ENCODE assay signal across 8 cellular contexts in genomic region chr7:149147730-149148653, GRCh38. TPM values are rescaled to one million over a fixed set of nuclear protein-coding genes. Genes with fewer than 3 reads are reported as not detected.
A peak's percentile ranks its signal among the peaks of the same experiment; 100 is the strongest.
DNase-seq lines count a peak whose midpoint lies in the region; ATAC-seq and TF ChIP-seq lines count a peak whose summit lies in the region.

No MANE protein-coding gene starts in this region.

- ATAC-seq in HG02970 (IDR thresholded peaks at IDR 0.05; ENCODE audit: low FRiP score, unreplicated experiment): peak; percentile 31
- ATAC-seq in mucosa of descending colon: peak; percentile 64

- intact Hi-C loops in mucosa of descending colon (cut with DNase I, micrococcal nuclease): no loop called here

- TF ChIP-seq CTCF in epithelial cell of proximal tubule (conservative IDR thresholded peaks at IDR 0.05; ENCODE audit: low read depth, low read length) (no peak), mucosa of descending colon (IDR thresholded peaks at IDR 0.05) (no peak)

- H3K36me3 ChIP-seq in mucosa of descending colon (ENCODE audit: low read depth): no peaks in the 10 kb centered on the region

- peak; percentile 8 for DNase-seq in SIG-M5 treated with dmso at 0.1 percent for 504 hours (lab: John Stamatoyannopoulos, UW; ENCODE audit: unreplicated experiment)
- no peak for DNase-seq in SIG-M5 (lab: John Stamatoyannopoulos, UW)
- DNase-seq in NCI-H2227 treated with DMSO at 0.1 percent for 48 hours (lab: John Stamatoyannopoulos, UW): peak; percentile 58
- DNase-seq in activated T-cell treated with anti-CD3 and anti-CD28 coated beads for 48 hours (ENCODE audit: low read depth): peak; percentile 53
- no peak for DNase-seq in epithelial cell of proximal tubule (ENCODE audit: low read depth)
- peak; percentile 54 to 74 (median 71) for DNase-seq in mucosa of descending colon
- DNase-seq in stimulated activated CD8-positive, alpha-beta memory T cell treated with anti-CD3 and anti-CD28 coated beads, Interleukin-7, amount 100 ng/mL, for 4 hours (ENCODE audit: low read depth in 2 of 2): peak; percentile 35 to 65

- no peaks in the 10 kb centered on the region for H3K9me3 ChIP-seq in mucosa of descending colon

- H3K4me3 ChIP-seq in epithelial cell of proximal tubule (ENCODE audit: low read depth, low read length) (peak overlapping the region; percentile 90), mucosa of descending colon (peak overlapping the region; percentile 85)

- peaks cover 10% of the 10 kb centered on the region for H3K4me1 ChIP-seq in mucosa of descending colon (ENCODE audit: low read depth)

RNA-seq across cellular contexts. Expression of gene ZNF398, which starts 0.7 kb away (rescaled TPM):
- total RNA-seq in epithelial cell of proximal tubule (10.3 and 11.1 TPM in 2 replicates), mucosa of descending colon (10 to 100 TPM in 2 of 3 donors, 1 to 10 TPM in 1; 9.9 to 17.2 (median 10.9) TPM)

RNA-seq across cellular contexts. Expression of gene ZNF425, which starts 21.9 kb away (rescaled TPM):
- total RNA-seq in epithelial cell of proximal tubule (0.69 and 0.87 TPM in 2 replicates), mucosa of descending colon (1 to 10 TPM; 1.3 to 4.2 (median 1.4) TPM)

RNA-seq across cellular contexts. Expression of gene ZNF282, which starts 47.4 kb away (rescaled TPM):
- total RNA-seq in epithelial cell of proximal tubule (18.5 and 22.1 TPM in 2 replicates), mucosa of descending colon (10 to 100 TPM; 22.0 to 32.4 (median 28.1) TPM)

RNA-seq across cellular contexts. Expression of gene ZNF786, which starts 57.5 kb away (rescaled TPM):
- total RNA-seq in epithelial cell of proximal tubule: 3.6 and 5.1 TPM in 2 replicates
- total RNA-seq in mucosa of descending colon: 1 to 10 TPM; 4.0 to 7.1 (median 5.0) TPM

Comparison
In these comparisons a context has a peak if more than half of its experiments do, and no peak if none do; other contexts are left out.
1. DNase-seq: peak in SIG-M5 treated with dmso at 0.1 percent for 504 hours (single experiment), NCI-H2227 treated with DMSO at 0.1 percent for 48 hours (single experiment), activated T-cell treated with anti-CD3 and anti-CD28 coated beads for 48 hours (single experiment), mucosa of descending colon (3 of 3) and stimulated activated CD8-positive, alpha-beta memory T cell treated with anti-CD3 and anti-CD28 coated beads, Interleukin-7, amount 100 ng/mL, for 4 hours (2 of 2); none in SIG-M5 (single experiment) and epithelial cell of proximal tubule (single experiment).